Comparison of ENCODE assay signal across 8 cellular contexts in genomic region chr17:45225964-45226530, GRCh38. TPM values are rescaled to one million over a fixed set of nuclear protein-coding genes. Genes with fewer than 3 reads are reported as not detected.
A peak's percentile ranks its signal among the peaks of the same experiment; 100 is the strongest.
DNase-seq lines count a peak whose midpoint lies in the region; ATAC-seq lines count a peak whose summit lies in the region.

No MANE protein-coding gene starts in this region.

- DNase-seq in CMK (ENCODE audit: low read depth) (peak; percentile 98), NOMO-1 (lab: John Stamatoyannopoulos, UW; ENCODE audit: unreplicated experiment in 2 of 2) (peak; percentile 95 to 96), activated T-cell treated with anti-CD3 and anti-CD28 coated beads for 48 hours (ENCODE audit: low read depth) (peak; percentile 93), Right ventricle myocardium inferior (ENCODE audit: missing footprints) (peak; percentile 92), NCI-H1105 (lab: John Stamatoyannopoulos, UW) (no peak), NCI-H526 (lab: John Stamatoyannopoulos, UW) (no peak)
- DNase-seq in stimulated activated CD4-positive, alpha-beta T cell treated with anti-CD3 and anti-CD28 coated beads, Interleukin-1b, Interleukin-23, amount 100 ng/mL, for 1 hour (ENCODE audit: low read depth in 2 of 2): peak; percentile 91 to 93

- peak; percentile 46 for ATAC-seq in GM21786 (IDR thresholded peaks at IDR 0.05; ENCODE audit: unreplicated experiment)
- peak; percentile 5 for ATAC-seq in Right ventricle myocardium inferior

- intact Hi-C loops in Right ventricle myocardium inferior (cut with DNase I): no loop called here

RNA-seq across cellular contexts. Expression of gene FMNL1, which starts 4.4 kb away (rescaled TPM):
- 13.7 TPM for total RNA-seq in Right ventricle myocardium inferior

RNA-seq across cellular contexts. Expression of gene SPATA32, which starts 35.8 kb away (rescaled TPM):
- not detected for total RNA-seq in Right ventricle myocardium inferior

Comparison
In these comparisons a context has a peak if more than half of its experiments do, and no peak if none do; other contexts are left out.
1. DNase-seq: peak in CMK (single experiment), NOMO-1 (2 of 2), activated T-cell treated with anti-CD3 and anti-CD28 coated beads for 48 hours (single experiment), Right ventricle myocardium inferior (single experiment) and stimulated activated CD4-positive, alpha-beta T cell treated with anti-CD3 and anti-CD28 coated beads, Interleukin-1b, Interleukin-23, amount 100 ng/mL, for 1 hour (2 of 2); none in NCI-H1105 (single experiment) and NCI-H526 (0 of 2).